8 cellular contexts compared by ENCODE assay signal in genomic region chr17:38798614-38799500, GRCh38. TPM values are rescaled to one million over a fixed set of nuclear protein-coding genes. Genes with fewer than 3 reads are reported as not detected.
A peak's percentile ranks its signal among the peaks of the same experiment; 100 is the strongest.
DNase-seq lines count a peak whose midpoint lies in the region; ATAC-seq and TF ChIP-seq lines count a peak whose summit lies in the region.

No MANE protein-coding gene starts in this region.

- H3K4me3 Mint-ChIP-seq in central memory CD8-positive, alpha-beta T cell = peak overlapping the region; percentile 93

- H3K36me3 Mint-ChIP-seq in central memory CD8-positive, alpha-beta T cell (ENCODE audit: insufficient read depth) = peaks cover 42% of the 10 kb centered on the region

- no peaks in the 10 kb centered on the region for H3K9me3 Mint-ChIP-seq in central memory CD8-positive, alpha-beta T cell

- peak overlapping the region; percentile 86 for H3K27ac Mint-ChIP-seq in central memory CD8-positive, alpha-beta T cell (ENCODE audit: low read depth)

- in situ Hi-C loops in KBM-7 (cut with MboI; ENCODE audit: low pct_unique_long_range_greater_than_20kb, low sequenced_read_pairs) = no loop called here

- peaks cover 43% of the 10 kb centered on the region for H3K4me1 Mint-ChIP-seq in central memory CD8-positive, alpha-beta T cell

- intact Hi-C loops in left colon (cut with DNase I, micrococcal nuclease) = no loop called here

- ATAC-seq in GM21619 (IDR thresholded peaks at IDR 0.05; ENCODE audit: unreplicated experiment) (peak; percentile 11), left colon (peak; percentile 27)
- ATAC-seq in central memory CD8-positive, alpha-beta T cell (replicated peaks; ENCODE audit: extremely low read depth, poor library complexity, severe bottlenecking) = peak; percentile 43

- H3K27ac ChIP-seq in VCaP = peak overlapping the region; percentile 94

- no peak for TF ChIP-seq CTCF in VCaP (conservative IDR thresholded peaks at IDR 0.05)

- H3K27me3 Mint-ChIP-seq in central memory CD8-positive, alpha-beta T cell = no peaks in the 10 kb centered on the region

- DNase-seq in ELR (ENCODE audit: low read depth) = peak; percentile 63
- DNase-seq in KBM-7 = peak; percentile 69
- peak; percentile 40 to 53 for DNase-seq in central memory CD8-positive, alpha-beta T cell (ENCODE audit: low spot score in 2 of 2)
- peak; percentile 50 to 62 for DNase-seq in left colon
- DNase-seq in stimulated activated CD4-positive, alpha-beta T cell treated with anti-CD3 and anti-CD28 coated beads, Interleukin-1b, Interleukin-23, amount 100 ng/mL, for 48 hours = peak; percentile 52
- DNase-seq in DMS114 treated with DMSO at 0.1 percent for 48 hours (lab: John Stamatoyannopoulos, UW; ENCODE audit: unreplicated experiment) = no peak

RNA-seq across cellular contexts. Expression of gene PIP4K2B, which starts 0.5 kb away (rescaled TPM):
- total RNA-seq in left colon = 10 to 100 TPM; 14.1 to 18.5 TPM

RNA-seq across cellular contexts. Expression of gene CWC25, which starts 26.3 kb away (rescaled TPM):
- 10 to 100 TPM; 19.0 to 21.0 TPM for total RNA-seq in left colon

RNA-seq across cellular contexts. Expression of gene PSMB3, which starts 46.3 kb away (rescaled TPM):
- total RNA-seq in left colon = 100 to 1,000 TPM; 131 to 154 TPM

RNA-seq across cellular contexts. Expression of gene PCGF2, which starts 50.7 kb away (rescaled TPM):
- total RNA-seq in left colon = 10 to 100 TPM; 41.1 to 53.7 TPM

RNA-seq across cellular contexts. Expression of gene RPL23, which starts 54.7 kb away (rescaled TPM):
- 100 to 1,000 TPM; 836 to 861 TPM for total RNA-seq in left colon
